Comparison of ENCODE assay signal across 16 cellular contexts in the genomic region with DNA sequence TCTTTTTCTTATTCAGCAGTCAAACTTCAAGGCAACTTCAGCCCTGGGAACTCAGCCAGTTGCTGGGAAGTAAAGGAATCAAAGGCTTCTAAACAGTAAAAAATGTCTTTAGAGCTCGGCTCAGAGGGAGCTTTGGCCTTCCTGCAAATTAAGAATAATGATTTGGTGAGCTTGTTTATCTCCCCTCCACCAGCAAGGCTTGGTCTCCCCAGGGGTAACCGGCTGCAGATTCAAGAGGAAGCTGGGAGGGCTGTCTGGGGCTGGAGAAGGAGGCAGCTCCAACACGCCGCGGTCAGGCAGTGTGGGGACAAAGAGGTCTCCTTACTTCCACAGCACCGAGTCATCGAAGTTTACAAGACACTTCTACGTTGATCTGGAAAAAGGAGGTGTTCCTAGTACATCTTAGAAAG. TPM values are rescaled to one million over a fixed set of nuclear protein-coding genes. Genes with fewer than 3 reads are reported as not detected.
DNase-seq lines count a peak whose midpoint lies in the region; ATAC-seq and TF ChIP-seq lines count a peak whose summit lies in the region.
"Had no signal": no experiment of that assay in that cellular context is flagged by ENCODE, and none has a peak within 500 bp of the region (broad histone marks: within the 10 kb centered on the region; RNA-seq: fewer than 3 reads in every experiment).

No MANE protein-coding gene starts in this region.

- H3F3A ChIP-seq in GM23248 (ENCODE audit: insufficient read depth), result 0 out of 2 replicates have a peak, but pooled peaks cover 8% of the 10 kb centered on the region

- H3K27ac ChIP-seq in GM23248 (no peak overlapping the region), adrenal gland (peak overlapping the region in 3 of 5 donors; percentile 3 to 54 (median 36))
- H3K27ac ChIP-seq in effector memory CD4-positive, alpha-beta T cell (ENCODE audit: insufficient read depth, low read length, poor library complexity, severe bottlenecking), result no peak overlapping the region

- peaks cover 48% of the 10 kb centered on the region for H3K27me3 ChIP-seq in GM23248 (replicated peaks; ENCODE audit: insufficient read depth)
- H3K27me3 ChIP-seq in adrenal gland, result no peaks in the 10 kb centered on the region
- H3K27me3 ChIP-seq in effector memory CD4-positive, alpha-beta T cell (replicated peaks; ENCODE audit: control insufficient read depth, insufficient read depth, low read length, poor library complexity, severe bottlenecking), result peaks cover 7% of the 10 kb centered on the region
- H3K27me3 ChIP-seq: pancreas had no signal

- no peak overlapping the region for H2AFZ ChIP-seq in GM23248

- WGBS in GM23248 (ENCODE audit: low coverage in 1 of 2, low lambda C conversion rate in 2 of 2, missing lambda C conversion rate in 2 of 2), 2 experiments, result 23 to 27% methylated on average over 8 of the region's 8 CpGs
- WGBS in adrenal gland, 4 donors, result 2 to 3% (median 3%) methylated on average over 8 of the region's 8 CpGs

- H3K4me1 ChIP-seq in GM23248 (ENCODE audit: insufficient read depth) (no peaks in the 10 kb centered on the region), adrenal gland (replicated peaks in 1 of 2) (peaks cover 15 to 22% of the 10 kb centered on the region in 2 donors)
- H3K4me1 ChIP-seq in effector memory CD4-positive, alpha-beta T cell (ENCODE audit: control insufficient read depth, insufficient read depth, low read length, poor library complexity, severe bottlenecking), result no peaks in the 10 kb centered on the region

- TF ChIP-seq POLR2A in adrenal gland (IDR thresholded peaks at IDR 0.05), result no peak

- TF ChIP-seq CTCF in adrenal gland (IDR thresholded peaks at IDR 0.05), result no peak

- intact Hi-C loops in adrenal gland (cut with DNase I), result no loop called here
- intact Hi-C loops in sciatic nerve (cut with DNase I), result no loop called here

- H3K79me2 ChIP-seq in GM23248 (ENCODE audit: insufficient read depth), result no peaks in the 10 kb centered on the region

- peak; percentile 70 for ATAC-seq in sciatic nerve
- ATAC-seq in HG02763 (IDR thresholded peaks at IDR 0.05; ENCODE audit: unreplicated experiment), result no peak
- ATAC-seq: activated CD4-positive, alpha-beta T cell treated with anti-CD3 and anti-CD28 coated beads for 36 hours; effector memory CD8-positive, alpha-beta T cell; T-cell had no signal

- H3K4me3 ChIP-seq in GM23248 (no peak overlapping the region), adrenal gland (no peak overlapping the region)
- H3K4me3 ChIP-seq in effector memory CD4-positive, alpha-beta T cell (ENCODE audit: insufficient read depth, low read depth, low read length, poor library complexity, severe bottlenecking), result no peak overlapping the region
- H3K4me3 ChIP-seq: lung, pancreas had no signal

- H3K36me3 ChIP-seq in GM23248 (ENCODE audit: low read depth), result no peaks in the 10 kb centered on the region
- H3K36me3 ChIP-seq in adrenal gland (replicated peaks in 1 of 2), result no peaks in the 10 kb centered on the region
- no peaks in the 10 kb centered on the region for H3K36me3 ChIP-seq in effector memory CD4-positive, alpha-beta T cell (ENCODE audit: control insufficient read depth, insufficient read depth, low read length)
- H3K36me3 ChIP-seq: pancreas had no signal

- DNase-seq in GM23248, result peak; percentile 34
- DNase-seq in adrenal gland, result peak in 6 of 7 donors; percentile 13 to 69 (median 54)
- peak; percentile 15 for DNase-seq in inferior parietal cortex (ENCODE audit: extremely low spot score)
- DNase-seq in sciatic nerve (ENCODE audit: low spot score), result no peak
- no peak for DNase-seq in activated CD8-positive, alpha-beta memory T cell treated with anti-CD3 and anti-CD28 coated beads, Interleukin-2, amount 50 U/mL, for 48 hours
- DNase-seq in NCI-H2029 treated with DMSO at 0.1 percent for 48 hours (lab: John Stamatoyannopoulos, UW), result no peak
- DNase-seq in effector memory CD4-positive, alpha-beta T cell, result no peak
- DNase-seq: activated CD4-positive, alpha-beta T cell treated with anti-CD3 and anti-CD28 coated beads for 36 hours; AML-193; effector memory CD8-positive, alpha-beta T cell; NCI-H524; stimulated activated CD8-positive, alpha-beta memory T cell treated with anti-CD3 and anti-CD28 coated beads, Interleukin-4, amount 100 ng/mL, for 48 hours; T-cell had no signal

- no peaks in the 10 kb centered on the region for H4K20me1 ChIP-seq in GM23248 (ENCODE audit: insufficient read depth)

- no peak overlapping the region for H3K9ac ChIP-seq in GM23248

- H3K9me3 ChIP-seq in GM23248 (ENCODE audit: low read depth), result no peaks in the 10 kb centered on the region
- H3K9me3 ChIP-seq in adrenal gland (replicated peaks in 1 of 3), result no peaks in the 10 kb centered on the region
- H3K9me3 ChIP-seq in effector memory CD4-positive, alpha-beta T cell (ENCODE audit: control insufficient read depth, low read length), result no peaks in the 10 kb centered on the region
- H3K9me3 ChIP-seq: pancreas had no signal

- H3K4me2 ChIP-seq in GM23248 (ENCODE audit: unreplicated experiment), result no peak overlapping the region

- H3K9me2 ChIP-seq in GM23248 (ENCODE audit: insufficient read depth), result no peaks in the 10 kb centered on the region

- in situ Hi-C loops in GM23248 (cut with MboI), result no loop called here

RNA-seq across cellular contexts. Expression of a gene that starts 17.8 kb away (rescaled TPM):
- not detected in 2 replicates for total RNA-seq in GM23248 (2014; rRNA removed; shearing (Covaris generic))
- polyA plus RNA-seq in GM23248 (2016; fragmentation: Nextera tagmentation; extraction: Ambion mirVana), result 0.03 TPM in 1 of 2 replicates, not detected in the other
- 10 to 100 TPM in 1 of 8 donors, 1 to 10 TPM in 7; 2.6 to 15.7 (median 6.6) TPM for total RNA-seq in adrenal gland
- 10 to 100 TPM in 1 of 3 donors, 1 to 10 TPM in 2; 5.3 to 11.3 (median 5.8) TPM for polyA plus RNA-seq in adrenal gland
- total RNA-seq in sciatic nerve, result 27.2 TPM

Comparison
In these comparisons a context has a peak if more than half of its experiments do, and no peak if none do; other contexts are left out.
1. DNase-seq: peak in GM23248 (single experiment), adrenal gland (6 of 7) and inferior parietal cortex (single experiment); none in sciatic nerve (single experiment), activated CD8-positive, alpha-beta memory T cell treated with anti-CD3 and anti-CD28 coated beads, Interleukin-2, amount 50 U/mL, for 48 hours (single experiment), NCI-H2029 treated with DMSO at 0.1 percent for 48 hours (single experiment) and effector memory CD4-positive, alpha-beta T cell (0 of 3).
2. H3K27ac ChIP-seq: peak in adrenal gland (3 of 5); none in GM23248 (single experiment) and effector memory CD4-positive, alpha-beta T cell (single experiment).